ENCODE assay signal across 16 cellular contexts in genomic region chr6:165653607-165654006, GRCh38. TPM values are rescaled to one million over a fixed set of nuclear protein-coding genes. Genes with fewer than 3 reads are reported as not detected.
DNase-seq lines count a peak whose midpoint lies in the region; ATAC-seq and TF ChIP-seq lines count a peak whose summit lies in the region.
"Had no signal": no experiment of that assay in that cellular context is flagged by ENCODE, and none has a peak within 500 bp of the region (broad histone marks: within the 10 kb centered on the region; RNA-seq: fewer than 3 reads in every experiment).

No MANE protein-coding gene starts in this region.

- DNase-seq in natural killer cell treated with Interleukin-12 subunit alpha and Interleukin-12 subunit beta and Interleukin-15 and Interleukin-18, amount 100 ng/mL, for 72 hours (ENCODE audit: low spot score), result no peak
- DNase-seq in natural killer cell (no peak), cerebellar cortex (ENCODE audit: low spot score) (peak; percentile 14), HT-29 (ENCODE audit: low spot score) (no peak)
- DNase-seq in naive thymus-derived CD4-positive, alpha-beta T cell, result no peak
- DNase-seq in activated effector memory CD4-positive, alpha-beta T cell treated with anti-CD3 and anti-CD28 coated beads, Interleukin-2, amount 50 U/mL, for 16 hours, result no peak
- DNase-seq: 8988T; Calu3; CD4-positive, alpha-beta memory T cell; DMS79 treated with DMSO at 0.1 percent for 48 hours; GF-D8; GOT3; H9 had no signal

- H3K4me3 ChIP-seq in naive thymus-derived CD4-positive, alpha-beta T cell (ENCODE audit: low read length), result no peak overlapping the region
- H3K4me3 ChIP-seq: BLaER1 had no signal

- H3K27me3 ChIP-seq in naive thymus-derived CD4-positive, alpha-beta T cell (ENCODE audit: control insufficient read depth in 2 of 2, insufficient read depth in 2 of 2, low read length in 2 of 2), result no peaks in the 10 kb centered on the region
- H3K27me3 ChIP-seq: BLaER1 had no signal

- CTCF ChIA-PET in naive thymus-derived CD4-positive, alpha-beta T cell (lab: Charles Lee), result no interaction called here

- POLR2A ChIA-PET in naive thymus-derived CD4-positive, alpha-beta T cell (lab: Charles Lee), result no interaction called here

- H3K27me3 Mint-ChIP-seq in natural killer cell treated with Interleukin-12 subunit alpha and Interleukin-12 subunit beta and Interleukin-15 and Interleukin-18, amount 100 ng/mL, for 72 hours, result peaks cover 0 to 10% of the 10 kb centered on the region in 2 donors
- peaks cover 6 to 10% of the 10 kb centered on the region in 2 donors for H3K27me3 Mint-ChIP-seq in natural killer cell (ENCODE audit: low read depth in 2 of 2)
- H3K27me3 Mint-ChIP-seq in naive thymus-derived CD4-positive, alpha-beta T cell, result peaks cover 8 to 12% (median 10%) of the 10 kb centered on the region in 5 donors

- peak; percentile 12 to 22 for ATAC-seq in natural killer cell treated with Interleukin-12 subunit alpha and Interleukin-12 subunit beta and Interleukin-15 and Interleukin-18, amount 100 ng/mL, for 72 hours
- ATAC-seq in natural killer cell (no peak), HG02884 (IDR thresholded peaks at IDR 0.05; ENCODE audit: unreplicated experiment) (no peak)
- ATAC-seq in naive thymus-derived CD4-positive, alpha-beta T cell, result peak; percentile 16

- H3K36me3 ChIP-seq in naive thymus-derived CD4-positive, alpha-beta T cell (ENCODE audit: control insufficient read depth in 2 of 3, insufficient read depth in 3 of 3, low read length in 3 of 3), result no peaks in the 10 kb centered on the region
- H3K36me3 ChIP-seq: BLaER1 had no signal

- intact Hi-C loops in natural killer cell (cut with micrococcal nuclease), result no loop called here
- intact Hi-C loops in naive thymus-derived CD4-positive, alpha-beta T cell (cut with micrococcal nuclease), result no loop called here

- no peak overlapping the region for H3K27ac ChIP-seq in naive thymus-derived CD4-positive, alpha-beta T cell (ENCODE audit: low read depth, low read length)
- H3K27ac ChIP-seq: BLaER1 had no signal

- no peak overlapping the region for H3K27ac Mint-ChIP-seq in natural killer cell treated with Interleukin-12 subunit alpha and Interleukin-12 subunit beta and Interleukin-15 and Interleukin-18, amount 100 ng/mL, for 72 hours
- H3K27ac Mint-ChIP-seq in natural killer cell, result no peak overlapping the region
- no peak overlapping the region for H3K27ac Mint-ChIP-seq in naive thymus-derived CD4-positive, alpha-beta T cell
- H3K27ac Mint-ChIP-seq: CD14-positive monocyte; CD4-positive, alpha-beta memory T cell; H9 had no signal

- no peaks in the 10 kb centered on the region for H3K4me1 ChIP-seq in naive thymus-derived CD4-positive, alpha-beta T cell (ENCODE audit: control insufficient read depth in 2 of 2, insufficient read depth in 2 of 2, low read length in 2 of 2)

- no peaks in the 10 kb centered on the region for H3K4me1 Mint-ChIP-seq in natural killer cell treated with Interleukin-12 subunit alpha and Interleukin-12 subunit beta and Interleukin-15 and Interleukin-18, amount 100 ng/mL, for 72 hours (ENCODE audit: low read depth in 2 of 2)
- no peaks in the 10 kb centered on the region for H3K4me1 Mint-ChIP-seq in natural killer cell
- H3K4me1 Mint-ChIP-seq in naive thymus-derived CD4-positive, alpha-beta T cell, result no peaks in the 10 kb centered on the region
- H3K4me1 Mint-ChIP-seq: CD14-positive monocyte; CD4-positive, alpha-beta memory T cell had no signal

- no peaks in the 10 kb centered on the region for H3K9me3 Mint-ChIP-seq in natural killer cell treated with Interleukin-12 subunit alpha and Interleukin-12 subunit beta and Interleukin-15 and Interleukin-18, amount 100 ng/mL, for 72 hours
- H3K9me3 Mint-ChIP-seq in natural killer cell, result no peaks in the 10 kb centered on the region
- peaks cover 0 to 5% (median under 1%) of the 10 kb centered on the region in 11 donors for H3K9me3 Mint-ChIP-seq in naive thymus-derived CD4-positive, alpha-beta T cell
- H3K9me3 Mint-ChIP-seq: H9 had no signal

- no peak for TF ChIP-seq CTCF in natural killer cell (IDR thresholded peaks at IDR 0.05)

- H3K36me3 Mint-ChIP-seq in natural killer cell treated with Interleukin-12 subunit alpha and Interleukin-12 subunit beta and Interleukin-15 and Interleukin-18, amount 100 ng/mL, for 72 hours, result no peaks in the 10 kb centered on the region
- H3K36me3 Mint-ChIP-seq in natural killer cell, result no peaks in the 10 kb centered on the region
- H3K36me3 Mint-ChIP-seq in naive thymus-derived CD4-positive, alpha-beta T cell, result no peaks in the 10 kb centered on the region
- H3K36me3 Mint-ChIP-seq: CD14-positive monocyte; CD4-positive, alpha-beta memory T cell had no signal

- H3K4me3 Mint-ChIP-seq in natural killer cell treated with Interleukin-12 subunit alpha and Interleukin-12 subunit beta and Interleukin-15 and Interleukin-18, amount 100 ng/mL, for 72 hours, result no peak overlapping the region
- H3K4me3 Mint-ChIP-seq in natural killer cell, result no peak overlapping the region
- no peak overlapping the region for H3K4me3 Mint-ChIP-seq in naive thymus-derived CD4-positive, alpha-beta T cell
- H3K4me3 Mint-ChIP-seq: CD14-positive monocyte; CD4-positive, alpha-beta memory T cell; H9 had no signal

- H3K9me3 ChIP-seq in naive thymus-derived CD4-positive, alpha-beta T cell (ENCODE audit: control insufficient read depth in 2 of 3, low read length in 3 of 3), result no peaks in the 10 kb centered on the region
- H3K9me3 ChIP-seq: BLaER1 had no signal

RNA-seq across cellular contexts. Expression of gene PDE10A, which starts 9.4 kb away (rescaled TPM):
- not detected for total RNA-seq in natural killer cell treated with Interleukin-12 subunit alpha and Interleukin-12 subunit beta and Interleukin-15 and Interleukin-18, amount 100 ng/mL, for 72 hours
- not detected for total RNA-seq in natural killer cell
- total RNA-seq in naive thymus-derived CD4-positive, alpha-beta T cell, result not detected
- not detected for polyA plus RNA-seq in naive thymus-derived CD4-positive, alpha-beta T cell
- total RNA-seq in HT-29 (2014; rRNA removed; shearing (Covaris generic)), result 16.0 and 16.9 TPM in 2 replicates
- total RNA-seq: CD4-positive, alpha-beta memory T cell had no signal
- polyA plus RNA-seq: CD14-positive monocyte; CD4-positive, alpha-beta memory T cell had no signal

Comparison
In these comparisons a context has a peak if more than half of its experiments do, and no peak if none do; other contexts are left out.
1. ATAC-seq: peak in natural killer cell treated with Interleukin-12 subunit alpha and Interleukin-12 subunit beta and Interleukin-15 and Interleukin-18, amount 100 ng/mL, for 72 hours (2 of 2) and naive thymus-derived CD4-positive, alpha-beta T cell (single experiment); none in natural killer cell (0 of 3) and HG02884 (single experiment).
2. RNA of gene PDE10A, which starts 9.4 kb away (total RNA-seq): 16.0 to 16.9 TPM in HT-29; not detected in natural killer cell treated with Interleukin-12 subunit alpha and Interleukin-12 subunit beta and Interleukin-15 and Interleukin-18, amount 100 ng/mL, for 72 hours, not detected in natural killer cell and not detected in naive thymus-derived CD4-positive, alpha-beta T cell; every median in the first group is over 10 times any median in the second.